ENCODE assay signal across 7 cellular contexts in genomic region chr5:142655339-142656267, GRCh38.
DNase-seq lines count a peak whose midpoint lies in the region; ATAC-seq lines count a peak whose summit lies in the region.

No MANE protein-coding gene starts in this region.

- peak; percentile 81 for DNase-seq in NCI-H82 (lab: John Stamatoyannopoulos, UW)
- DNase-seq in activated CD8-positive, alpha-beta memory T cell treated with anti-CD3 and anti-CD28 coated beads for 24 hours = peak; percentile 87
- DNase-seq in effector memory CD4-positive, alpha-beta T cell = peak; percentile 19 to 46 (median 36)
- DNase-seq in memory B cell (ENCODE audit: low spot score in 2 of 2) = peak; percentile 41 to 60
- DNase-seq in stimulated activated CD8-positive, alpha-beta memory T cell treated with anti-CD3 and anti-CD28 coated beads, Interleukin-2, amount 100 ng/mL, for 1 hour (ENCODE audit: low read depth in 2 of 2) = peak; percentile 36 to 52

- H3K4me1 Mint-ChIP-seq in memory B cell = no peaks in the 10 kb centered on the region

- no peak overlapping the region for H3K27ac ChIP-seq in effector memory CD4-positive, alpha-beta T cell (ENCODE audit: insufficient read depth, low read length, poor library complexity, severe bottlenecking)

- no peak overlapping the region for H3K4me3 ChIP-seq in effector memory CD4-positive, alpha-beta T cell (ENCODE audit: insufficient read depth, low read depth, low read length, poor library complexity, severe bottlenecking)

- no peaks in the 10 kb centered on the region for H3K36me3 ChIP-seq in effector memory CD4-positive, alpha-beta T cell (ENCODE audit: control insufficient read depth, insufficient read depth, low read length)

- H3K9me3 ChIP-seq in effector memory CD4-positive, alpha-beta T cell (ENCODE audit: control insufficient read depth, low read length) = no peaks in the 10 kb centered on the region

- H3K27ac Mint-ChIP-seq in memory B cell = no peak overlapping the region

- H3K27me3 ChIP-seq in effector memory CD4-positive, alpha-beta T cell (replicated peaks; ENCODE audit: control insufficient read depth, insufficient read depth, low read length, poor library complexity, severe bottlenecking) = no peaks in the 10 kb centered on the region

- peak; percentile 81 for ATAC-seq in GM18502 (IDR thresholded peaks at IDR 0.05; ENCODE audit: poor library complexity, unreplicated experiment)
- peak; percentile 83 for ATAC-seq in HG03354 (IDR thresholded peaks at IDR 0.05; ENCODE audit: poor library complexity, severe bottlenecking, unreplicated experiment)
- peak; percentile 62 for ATAC-seq in memory B cell (ENCODE audit: low read depth)

- H3K27me3 Mint-ChIP-seq in memory B cell = peaks cover 23% of the 10 kb centered on the region

- no peak overlapping the region for H3K4me3 Mint-ChIP-seq in memory B cell

- no peaks in the 10 kb centered on the region for H3K9me3 Mint-ChIP-seq in memory B cell

- peaks cover 5% of the 10 kb centered on the region for H3K4me1 ChIP-seq in effector memory CD4-positive, alpha-beta T cell (ENCODE audit: control insufficient read depth, insufficient read depth, low read length, poor library complexity, severe bottlenecking)

- no peaks in the 10 kb centered on the region for H3K36me3 Mint-ChIP-seq in memory B cell

Comparison
In these comparisons a context has a peak if more than half of its experiments do, and no peak if none do; other contexts are left out.
1. DNase-seq: peak in every context shown above with its lines; median percentile 87 in activated CD8-positive, alpha-beta memory T cell treated with anti-CD3 and anti-CD28 coated beads for 24 hours; 81 in NCI-H82; 50 in memory B cell; 44 in stimulated activated CD8-positive, alpha-beta memory T cell treated with anti-CD3 and anti-CD28 coated beads, Interleukin-2, amount 100 ng/mL, for 1 hour; 36 in effector memory CD4-positive, alpha-beta T cell.